ENCODE assay signal across 28 cellular contexts in genomic region chr10:8985651-8986050, GRCh38.
"Had no signal": no experiment of that assay in that cellular context is flagged by ENCODE, and none has a peak within 500 bp of the region (broad histone marks: within the 10 kb centered on the region; RNA-seq: fewer than 3 reads in every experiment).

No MANE protein-coding gene starts in this region.

- H3K27me3 ChIP-seq: ascending aorta, cardiac muscle cell, colonic mucosa, gastrocnemius medialis, left lung, neural progenitor cell, spleen, testis had no signal

- H3K27me3 Mint-ChIP-seq: brain had no signal

- H3K4me2 ChIP-seq: neural progenitor cell had no signal

- H3K27ac ChIP-seq: ascending aorta, cardiac muscle cell, colonic mucosa, gastrocnemius medialis, left lung, neural progenitor cell, spleen, testis, transverse colon, VCaP had no signal

- H3K27ac Mint-ChIP-seq: activated T-helper 1 cell treated with anti-CD3 and anti-CD28 coated beads, Interleukin-12 subunit alpha, Interleukin-12 subunit beta, Interleukin-2, Interleukin-4 antibody, amounts not matched to agents 30 ng/mL and 10 ng/mL and 1 ng/mL, durations not matched to agents 14 hours and 24 hours and 36 hours; brain; natural killer cell; neural progenitor cell had no signal

- H3K4me1 ChIP-seq: ascending aorta, colonic mucosa, gastrocnemius medialis, left lung, neural progenitor cell, spleen, testis, transverse colon had no signal

- H3K36me3 ChIP-seq: ascending aorta, cardiac muscle cell, colonic mucosa, gastrocnemius medialis, left lung, neural progenitor cell, spleen, transverse colon had no signal

- FAIRE-seq: islet of Langerhans had no signal

- DNase-seq: activated CD4-positive, alpha-beta T cell treated with anti-CD3 and anti-CD28 coated beads for 48 hours; activated gamma-delta T cell; activated naive CD4-positive, alpha-beta T cell treated with anti-CD3 and anti-CD28 coated beads, Interleukin-2, amount 50 U/mL, for 16 hours; activated T-cell treated with anti-CD3 and anti-CD28 coated beads for 4 hours; cerebellar nuclear complex; colonic mucosa; effector CD8-positive, alpha-beta T cell; erythroblast; gastrocnemius medialis; glutamatergic neuron; left lung; mesendoderm; natural killer cell; occipital lobe; right cardiac atrium; spleen; stimulated activated naive CD4-positive, alpha-beta T cell; T-helper 9 cell; testis; transverse colon had no signal

- H3K4me3 Mint-ChIP-seq: activated T-helper 1 cell treated with anti-CD3 and anti-CD28 coated beads, Interleukin-12 subunit alpha, Interleukin-12 subunit beta, Interleukin-2, Interleukin-4 antibody, amounts not matched to agents 30 ng/mL and 10 ng/mL and 1 ng/mL, durations not matched to agents 14 hours and 24 hours and 36 hours; brain; natural killer cell; neural progenitor cell had no signal

- H2AFZ ChIP-seq: neural progenitor cell had no signal

- H3K36me3 Mint-ChIP-seq: brain, natural killer cell, neural progenitor cell had no signal

- H3K4me1 Mint-ChIP-seq: brain, natural killer cell, neural progenitor cell had no signal

- H3K4me3 ChIP-seq: ascending aorta, cardiac muscle cell, colonic mucosa, gastrocnemius medialis, left lung, lung, neural progenitor cell, spleen, testis, transverse colon had no signal

- H3K9ac ChIP-seq: neural progenitor cell had no signal

- ATAC-seq: gastrocnemius medialis, left lung, natural killer cell, right cardiac atrium had no signal

- H3K9me3 Mint-ChIP-seq: activated T-helper 1 cell treated with anti-CD3 and anti-CD28 coated beads, Interleukin-12 subunit alpha, Interleukin-12 subunit beta, Interleukin-2, Interleukin-4 antibody, amounts not matched to agents 30 ng/mL and 10 ng/mL and 1 ng/mL, durations not matched to agents 14 hours and 24 hours and 36 hours; natural killer cell; neural progenitor cell had no signal

- H3K9me3 ChIP-seq: ascending aorta, colonic mucosa, gastrocnemius medialis, left lung, testis, transverse colon had no signal
